Comparison of ENCODE assay signal across 6 cellular contexts in the genomic region with DNA sequence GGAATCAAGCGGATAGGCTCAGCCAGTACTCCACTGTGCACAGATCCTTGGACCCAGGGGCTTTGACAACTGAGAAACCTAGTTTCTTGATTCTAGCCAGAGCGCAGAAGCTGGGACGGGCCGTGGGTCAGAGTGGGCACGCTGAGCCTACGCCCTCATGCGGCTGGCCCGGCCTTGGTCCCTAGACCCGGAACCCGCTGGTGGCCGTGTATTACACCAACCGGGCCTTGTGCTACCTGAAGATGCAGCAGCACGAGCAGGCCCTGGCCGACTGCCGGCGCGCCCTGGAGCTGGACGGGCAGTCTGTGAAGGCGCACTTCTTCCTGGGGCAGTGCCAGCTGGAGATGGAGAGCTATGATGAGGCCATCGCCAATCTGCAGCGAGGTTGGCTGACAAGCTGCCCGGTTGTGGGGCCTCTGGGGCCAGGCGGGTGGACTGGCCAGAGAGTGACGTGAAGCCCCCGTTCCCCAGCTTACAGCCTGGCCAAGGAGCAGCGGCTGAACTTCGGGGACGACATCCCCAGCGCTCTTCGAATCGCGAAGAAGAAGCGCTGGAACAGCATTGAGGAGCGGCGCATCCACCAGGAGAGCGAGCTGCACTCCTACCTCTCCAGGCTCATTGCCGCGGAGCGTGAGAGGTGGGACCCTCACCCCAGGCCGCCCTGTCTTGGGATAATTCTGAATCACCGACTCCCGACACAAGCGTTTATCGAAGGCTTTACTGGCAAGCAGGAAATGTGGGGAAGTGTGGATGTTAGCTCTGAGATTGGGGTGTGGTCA. TPM values are rescaled to one million over a fixed set of nuclear protein-coding genes. Genes with fewer than 3 reads are reported as not detected.
A peak's percentile ranks its signal among the peaks of the same experiment; 100 is the strongest.
DNase-seq lines count a peak whose midpoint lies in the region; ATAC-seq and TF ChIP-seq lines count a peak whose summit lies in the region.

No MANE protein-coding gene starts in this region.

- intact Hi-C loops in Panc1 (cut with micrococcal nuclease; ENCODE audit: unreplicated experiment), result loop anchor here (10.0 kb wide), 1 partner anchor 1094 kb away; the partner anchor contains the start of genes EME2, MRPS34 and NME3

- peak overlapping the region; percentile 86 for H3K4me3 ChIP-seq in GM12875 (ENCODE audit: low read depth, low read length)
- H3K4me3 ChIP-seq in Panc1 (ENCODE audit: low read depth in 2 of 2, low read length in 2 of 2), result peak overlapping the region; percentile 66 to 71
- H3K4me3 ChIP-seq in thoracic aorta, result peak overlapping the region; percentile 83

- TF ChIP-seq CTCF in GM12875 (IDR thresholded peaks at IDR 0.05; ENCODE audit: borderline replicate concordance, insufficient read depth, low read depth, low read length) (no peak), Panc1 (IDR thresholded peaks at IDR 0.05) (peak; percentile 53; the same call in 1 of the 2 replicates), thoracic aorta (IDR thresholded peaks at IDR 0.05) (no peak)

- POLR2A ChIA-PET in Panc1 (lab: Charles Lee), result no interaction called here

- DNase-seq in Panc1 (ENCODE audit: low read depth, low spot score) (no peak), fibroblast of the conjunctiva (ENCODE audit: low read depth) (peak; percentile 31), thoracic aorta (ENCODE audit: low spot score) (no peak)

- H3K4me1 ChIP-seq in Panc1 (ENCODE audit: control insufficient read depth, insufficient read depth, low read length) (peaks cover 18% of the 10 kb centered on the region), thoracic aorta (ENCODE audit: control insufficient read depth in 1 of 2, low read depth in 2 of 2) (peaks cover 33 to 52% of the 10 kb centered on the region in 2 donors)

- in situ Hi-C loops in Panc1 (cut with HindIII; ENCODE audit: low pct_unique_long_range_greater_than_20kb, low sequenced_read_pairs), result no loop called here

- H3K27ac ChIP-seq in Panc1 (ENCODE audit: low read length) (peak overlapping the region; percentile 87), thoracic aorta (peak overlapping the region; percentile 82 to 95)

- CTCF ChIA-PET in Panc1 (lab: Charles Lee), result interaction anchor here (1.1 kb wide), 1 partner anchor 13 kb away, joined by 3 read pairs; the partner anchor contains the start of gene RHOT2

- no peaks in the 10 kb centered on the region for H3K9me3 ChIP-seq in Panc1 (ENCODE audit: control insufficient read depth, insufficient read depth, low read depth, low read length)
- H3K9me3 ChIP-seq in thoracic aorta, result no peaks in the 10 kb centered on the region

- peaks cover 5% of the 10 kb centered on the region; the same call in 1 of the 2 replicates for H3K36me3 ChIP-seq in Panc1 (ENCODE audit: control insufficient read depth, insufficient read depth, low read length)
- peaks cover 19% of the 10 kb centered on the region for H3K36me3 ChIP-seq in thoracic aorta

- H3K27me3 ChIP-seq in Panc1 (ENCODE audit: control insufficient read depth, insufficient read depth, low read length), result no peaks in the 10 kb centered on the region
- H3K27me3 ChIP-seq in thoracic aorta (replicated peaks; ENCODE audit: insufficient read depth), result no peaks in the 10 kb centered on the region

- no TSS peak for BruUV-seq in Panc1 (replicated peaks; lab: Mats Ljungman, UMichigan)

- ATAC-seq in Panc1 (no peak), thoracic aorta (ENCODE audit: insufficient number of reproducible peaks, low FRiP score, low read depth) (no peak), HG02840 (IDR thresholded peaks at IDR 0.05; ENCODE audit: low FRiP score, unreplicated experiment) (no peak), HG02884 (IDR thresholded peaks at IDR 0.05; ENCODE audit: unreplicated experiment) (no peak)

RNA-seq across cellular contexts. Expression of gene STUB1, which starts 0.9 kb away (rescaled TPM):
- total RNA-seq in Panc1 (2021; ENCODE audit: unreplicated experiment) (217 TPM), thoracic aorta (100 to 1,000 TPM; 103 to 145 TPM)
- 401 TPM for polyA plus RNA-seq in Panc1 (2012; ENCODE audit: insufficient read length)

RNA-seq across cellular contexts. Expression of gene JMJD8, which starts 3.0 kb away (rescaled TPM):
- total RNA-seq in Panc1 (2021; ENCODE audit: unreplicated experiment) (73.9 TPM), thoracic aorta (100 to 1,000 TPM in 1 of 2 donors, 10 to 100 TPM in 1; 98.7 to 128 TPM)
- polyA plus RNA-seq in Panc1 (2012; ENCODE audit: insufficient read length), result 136 TPM

RNA-seq across cellular contexts. Expression of gene RHBDL1, which starts 5.7 kb away (rescaled TPM):
- total RNA-seq in Panc1 (2021; ENCODE audit: unreplicated experiment), result 6.6 TPM
- 14.1 TPM for polyA plus RNA-seq in Panc1 (2012; ENCODE audit: insufficient read length)
- total RNA-seq in thoracic aorta, result 1 to 10 TPM in 1 of 2 donors, under 1 TPM in 1; 0.42 to 8.0 TPM

RNA-seq across cellular contexts. Expression of gene WDR24, which starts 9.0 kb away (rescaled TPM):
- total RNA-seq in Panc1 (2021; ENCODE audit: unreplicated experiment) (17.9 TPM), thoracic aorta (10 to 100 TPM; 10.7 to 13.5 TPM)
- 23.4 TPM for polyA plus RNA-seq in Panc1 (2012; ENCODE audit: insufficient read length)

RNA-seq across cellular contexts. Expression of gene RHOT2, which starts 13.2 kb away (rescaled TPM):
- total RNA-seq in Panc1 (2021; ENCODE audit: unreplicated experiment), result 195 TPM
- polyA plus RNA-seq in Panc1 (2012; ENCODE audit: insufficient read length), result 223 TPM
- total RNA-seq in thoracic aorta, result 10 to 100 TPM; 62.0 to 80.4 TPM
